Comparison of ENCODE assay signal across 16 cellular contexts in the genomic region with DNA sequence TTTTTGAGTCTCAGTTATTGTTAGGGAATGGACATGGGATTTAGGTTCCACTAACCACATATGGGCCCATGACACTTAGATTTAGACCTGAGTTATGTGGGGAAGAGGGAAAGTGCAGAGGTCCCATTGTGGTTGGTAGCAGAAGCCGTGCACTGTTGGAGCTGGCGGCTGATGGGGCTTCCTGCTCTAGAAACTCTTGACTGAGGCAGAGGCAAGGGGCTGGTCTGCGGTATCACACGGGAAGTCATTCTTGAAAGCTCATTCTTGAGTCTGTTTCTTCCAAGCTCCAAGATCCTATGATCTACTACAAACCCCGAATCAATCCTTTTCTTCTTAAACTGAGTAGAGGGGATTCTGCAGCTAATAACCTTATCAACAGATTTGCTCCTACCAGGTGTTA. TPM values are rescaled to one million over a fixed set of nuclear protein-coding genes. Genes with fewer than 3 reads are reported as not detected.
DNase-seq lines count a peak whose midpoint lies in the region; ATAC-seq, FAIRE-seq and TF ChIP-seq lines count a peak whose summit lies in the region.
"Had no signal": no experiment of that assay in that cellular context is flagged by ENCODE, and none has a peak within 500 bp of the region (broad histone marks: within the 10 kb centered on the region; RNA-seq: fewer than 3 reads in every experiment).

No MANE protein-coding gene starts in this region.

- no peak overlapping the region for H3K4me3 ChIP-seq in CD4-positive, CD25-positive, alpha-beta regulatory T cell (ENCODE audit: low read depth, low read length)
- H3K4me3 ChIP-seq in spleen, result no peak overlapping the region
- H3K4me3 ChIP-seq: cardiac muscle cell, psoas muscle had no signal

- POLR2A ChIA-PET in activated CD4-positive, alpha-beta T cell treated with anti-CD3 and anti-CD28 coated beads, Interleukin-2, amount 10 ng/mL, durations not matched to agents 7 days and 5 days (lab: Charles Lee), result interaction anchor here (0.6 kb wide), 1 partner anchor 71 kb away, joined by 3 read pairs; no protein-coding TSS in a partner anchor

- H3K4me3 Mint-ChIP-seq in CD4-positive, CD25-positive, alpha-beta regulatory T cell, result no peak overlapping the region
- H3K4me3 Mint-ChIP-seq in activated CD4-positive, alpha-beta T cell treated with anti-CD3 and anti-CD28 coated beads, Interleukin-2, amount 10 ng/mL, durations not matched to agents 7 days and 5 days, result peak overlapping the region; percentile 24
- H3K4me3 Mint-ChIP-seq in effector memory CD8-positive, alpha-beta T cell, result peak overlapping the region; percentile 56 to 71
- no peak overlapping the region for H3K4me3 Mint-ChIP-seq in progenitor cell of endocrine pancreas (ENCODE audit: low read depth)

- no peaks in the 10 kb centered on the region for H3K9me3 ChIP-seq in CD4-positive, CD25-positive, alpha-beta regulatory T cell (ENCODE audit: control insufficient read depth in 2 of 2, low read length in 2 of 2)
- no peaks in the 10 kb centered on the region for H3K9me3 ChIP-seq in spleen
- H3K9me3 ChIP-seq: psoas muscle had no signal

- H3K27ac Mint-ChIP-seq in CD4-positive, CD25-positive, alpha-beta regulatory T cell, result peak overlapping the region in 1 of 3 donors; percentile 16
- H3K27ac Mint-ChIP-seq in activated CD4-positive, alpha-beta T cell treated with anti-CD3 and anti-CD28 coated beads, Interleukin-2, amount 10 ng/mL, durations not matched to agents 7 days and 5 days, result peak overlapping the region; percentile 44
- H3K27ac Mint-ChIP-seq in effector memory CD8-positive, alpha-beta T cell, result peak overlapping the region; percentile 49 to 84
- H3K27ac Mint-ChIP-seq in progenitor cell of endocrine pancreas, result no peak overlapping the region

- 27 to 49% (median 36%) methylated on average over 5 of the region's 5 CpGs for WGBS in spleen, 5 donors

- peaks cover 7% of the 10 kb centered on the region for H3K27me3 ChIP-seq in CD4-positive, CD25-positive, alpha-beta regulatory T cell (ENCODE audit: control insufficient read depth, insufficient read depth, low read length)
- H3K27me3 ChIP-seq in spleen (replicated peaks in 1 of 7), result peaks cover 0 to 28% (median 0%) of the 10 kb centered on the region in 7 donors
- H3K27me3 ChIP-seq: cardiac muscle cell had no signal

- peak in 2 of 3 donors; percentile 30 to 60 for DNase-seq in CD4-positive, CD25-positive, alpha-beta regulatory T cell
- DNase-seq in GM18507 (ENCODE audit: extremely low spot score, insufficient read length, low read depth) (no peak), progenitor cell of endocrine pancreas (ENCODE audit: low spot score, unreplicated experiment) (no peak), NCI-H1092 treated with DMSO at 0.1 percent for 48 hours (lab: John Stamatoyannopoulos, UW) (no peak), spleen (no peak)
- peak; percentile 73 for DNase-seq in activated CD4-positive, alpha-beta T cell treated with anti-CD3 and anti-CD28 coated beads, Interleukin-2, amount 10 ng/mL, durations not matched to agents 7 days and 5 days
- DNase-seq in effector memory CD8-positive, alpha-beta T cell, result peak; percentile 39 to 51 (median 40)
- DNase-seq: KG1, kidney glomerular epithelial cell, NCI-H187 treated with DMSO at 0.1 percent for 48 hours, NCI-H526, psoas muscle had no signal

- ATAC-seq in CD4-positive, CD25-positive, alpha-beta regulatory T cell (ENCODE audit: low read depth in 2 of 2), result peak; percentile 66 to 71
- peak; percentile 99 for ATAC-seq in effector memory CD8-positive, alpha-beta T cell (replicated peaks)
- ATAC-seq in GM18511 (IDR thresholded peaks at IDR 0.05; ENCODE audit: unreplicated experiment), result no peak
- ATAC-seq: psoas muscle had no signal

- intact Hi-C loops in spleen (cut with DNase I; ENCODE audit: low total_unique reads), result no loop called here

- no peak overlapping the region for H3K27ac ChIP-seq in CD4-positive, CD25-positive, alpha-beta regulatory T cell (ENCODE audit: insufficient read depth, low read length, poor library complexity, severe bottlenecking)
- no peak overlapping the region for H3K27ac ChIP-seq in spleen
- H3K27ac ChIP-seq: cardiac muscle cell, epithelial cell of prostate, psoas muscle, RWPE1 had no signal

- peaks cover 23% of the 10 kb centered on the region for H3K27me3 Mint-ChIP-seq in CD4-positive, CD25-positive, alpha-beta regulatory T cell
- peaks cover 53% of the 10 kb centered on the region for H3K27me3 Mint-ChIP-seq in activated CD4-positive, alpha-beta T cell treated with anti-CD3 and anti-CD28 coated beads, Interleukin-2, amount 10 ng/mL, durations not matched to agents 7 days and 5 days
- peaks cover 21 to 53% of the 10 kb centered on the region in 2 donors for H3K27me3 Mint-ChIP-seq in effector memory CD8-positive, alpha-beta T cell
- peaks cover 57% of the 10 kb centered on the region for H3K27me3 Mint-ChIP-seq in progenitor cell of endocrine pancreas

- no peaks in the 10 kb centered on the region for H3K36me3 ChIP-seq in CD4-positive, CD25-positive, alpha-beta regulatory T cell (ENCODE audit: control insufficient read depth, insufficient read depth, low read length)
- H3K36me3 ChIP-seq in spleen, result no peaks in the 10 kb centered on the region
- H3K36me3 ChIP-seq: cardiac muscle cell had no signal

- no peaks in the 10 kb centered on the region for H3K4me1 ChIP-seq in CD4-positive, CD25-positive, alpha-beta regulatory T cell (ENCODE audit: control insufficient read depth, insufficient read depth, low read length, poor library complexity, severe bottlenecking)
- H3K4me1 ChIP-seq in spleen, result peaks cover 0 to 11% (median 7%) of the 10 kb centered on the region in 6 donors
- H3K4me1 ChIP-seq: psoas muscle had no signal

- no peak for TF ChIP-seq POLR2A in spleen (IDR thresholded peaks at IDR 0.05)

- FAIRE-seq in GM18507 (lab: Jason Lieb, UNC), result peak; percentile 45

- peaks cover 0 to 3% (median 0%) of the 10 kb centered on the region in 7 donors for H3K9me3 Mint-ChIP-seq in CD4-positive, CD25-positive, alpha-beta regulatory T cell
- H3K9me3 Mint-ChIP-seq in activated CD4-positive, alpha-beta T cell treated with anti-CD3 and anti-CD28 coated beads, Interleukin-2, amount 10 ng/mL, durations not matched to agents 7 days and 5 days, result no peaks in the 10 kb centered on the region
- H3K9me3 Mint-ChIP-seq in effector memory CD8-positive, alpha-beta T cell, result no peaks in the 10 kb centered on the region
- H3K9me3 Mint-ChIP-seq in progenitor cell of endocrine pancreas (ENCODE audit: low read depth), result no peaks in the 10 kb centered on the region

- TF ChIP-seq CTCF in progenitor cell of endocrine pancreas (IDR thresholded peaks at IDR 0.05; ENCODE audit: unreplicated experiment) (no peak), spleen (IDR thresholded peaks at IDR 0.05 in 8 of 11, conservative IDR thresholded peaks at IDR 0.05 in 3 of 11) (no peak)

- CTCF ChIA-PET in activated CD4-positive, alpha-beta T cell treated with anti-CD3 and anti-CD28 coated beads, Interleukin-2, amount 10 ng/mL, durations not matched to agents 7 days and 5 days (lab: Charles Lee), result interaction anchor here (0.7 to 1.9 kb wide), 6 partner anchors 10 to 202 kb away, joined by 3 to 8 read pairs (median 4); no protein-coding TSS in a partner anchor

- no peaks in the 10 kb centered on the region for H3K36me3 Mint-ChIP-seq in CD4-positive, CD25-positive, alpha-beta regulatory T cell
- no peaks in the 10 kb centered on the region for H3K36me3 Mint-ChIP-seq in activated CD4-positive, alpha-beta T cell treated with anti-CD3 and anti-CD28 coated beads, Interleukin-2, amount 10 ng/mL, durations not matched to agents 7 days and 5 days (ENCODE audit: low read depth)
- H3K36me3 Mint-ChIP-seq in effector memory CD8-positive, alpha-beta T cell (ENCODE audit: insufficient read depth), result peaks cover 5% of the 10 kb centered on the region
- no peaks in the 10 kb centered on the region for H3K36me3 Mint-ChIP-seq in progenitor cell of endocrine pancreas (ENCODE audit: insufficient read depth)

- peaks cover 0 to 9% (median 7%) of the 10 kb centered on the region in 4 donors for H3K4me1 Mint-ChIP-seq in CD4-positive, CD25-positive, alpha-beta regulatory T cell
- H3K4me1 Mint-ChIP-seq in activated CD4-positive, alpha-beta T cell treated with anti-CD3 and anti-CD28 coated beads, Interleukin-2, amount 10 ng/mL, durations not matched to agents 7 days and 5 days, result peaks cover 8% of the 10 kb centered on the region
- H3K4me1 Mint-ChIP-seq in effector memory CD8-positive, alpha-beta T cell (ENCODE audit: low read depth in 2 of 2), result peaks cover 13 to 14% of the 10 kb centered on the region in 2 donors
- H3K4me1 Mint-ChIP-seq in progenitor cell of endocrine pancreas (ENCODE audit: low read depth), result no peaks in the 10 kb centered on the region

RNA-seq across cellular contexts. Expression of gene AOC1, which starts 56.9 kb away (rescaled TPM):
- not detected for total RNA-seq in CD4-positive, CD25-positive, alpha-beta regulatory T cell
- polyA plus RNA-seq in CD4-positive, CD25-positive, alpha-beta regulatory T cell, result not detected
- total RNA-seq in activated CD4-positive, alpha-beta T cell treated with anti-CD3 and anti-CD28 coated beads, Interleukin-2, amount 10 ng/mL, durations not matched to agents 7 days and 5 days, result not detected
- 1.9 and 2.9 TPM in 2 replicates for total RNA-seq in progenitor cell of endocrine pancreas
- total RNA-seq in spleen, result 1 to 10 TPM in 2 of 7 donors, under 1 TPM in 3, not detected in 2; 0.36 to 2.5 (median 0.79) TPM
- 1 to 10 TPM in 1 of 3 donors, under 1 TPM in 2; 0.03 to 1.1 (median 0.39) TPM for polyA plus RNA-seq in spleen
- polyA plus RNA-seq: cardiac muscle cell had no signal

Comparison
In these comparisons a context has a peak if more than half of its experiments do, and no peak if none do; other contexts are left out.
1. DNase-seq: peak in CD4-positive, CD25-positive, alpha-beta regulatory T cell (2 of 3), activated CD4-positive, alpha-beta T cell treated with anti-CD3 and anti-CD28 coated beads, Interleukin-2, amount 10 ng/mL, durations not matched to agents 7 days and 5 days (single experiment) and effector memory CD8-positive, alpha-beta T cell (3 of 3); none in GM18507 (single experiment), progenitor cell of endocrine pancreas (single experiment), NCI-H1092 treated with DMSO at 0.1 percent for 48 hours (single experiment) and spleen (single experiment).
2. H3K4me3 Mint-ChIP-seq: peak in activated CD4-positive, alpha-beta T cell treated with anti-CD3 and anti-CD28 coated beads, Interleukin-2, amount 10 ng/mL, durations not matched to agents 7 days and 5 days (single experiment) and effector memory CD8-positive, alpha-beta T cell (2 of 2); none in CD4-positive, CD25-positive, alpha-beta regulatory T cell (0 of 4) and progenitor cell of endocrine pancreas (single experiment).